19 cellular contexts compared by ENCODE assay signal in genomic region chr7:77627307-77627671, GRCh38.
DNase-seq lines count a peak whose midpoint lies in the region; FAIRE-seq and TF ChIP-seq lines count a peak whose summit lies in the region.
"Had no signal": no experiment of that assay in that cellular context is flagged by ENCODE, and none has a peak within 500 bp of the region (broad histone marks: within the 10 kb centered on the region; RNA-seq: fewer than 3 reads in every experiment).

No MANE protein-coding gene starts in this region.

- H3K27ac Mint-ChIP-seq in MCF 10A (ENCODE audit: low read depth, unreplicated experiment): peak overlapping the region; percentile 47
- H3K27ac Mint-ChIP-seq: CD8-positive, alpha-beta memory T cell; stimulated activated memory B cell treated with anti-CD40 and anti-IgM and Interleukin-4, amounts not matched to agents 10 μg/mL and 1 μg/mL and 100 μg/mL, for 72 hours had no signal

- CTCF ChIA-PET in MCF 10A (lab: Yijun Ruan, JAX): interaction anchor here (1.7 kb wide), 1 partner anchor 25 kb away, joined by 8 read pairs; no protein-coding TSS in a partner anchor

- peaks cover 8% of the 10 kb centered on the region for H3K36me3 ChIP-seq in breast epithelium

- no peak overlapping the region for H3K27ac ChIP-seq in breast epithelium

- peaks cover 86% of the 10 kb centered on the region for H3K36me3 Mint-ChIP-seq in MCF 10A (ENCODE audit: insufficient read depth, unreplicated experiment)

- no peaks in the 10 kb centered on the region for H3K4me1 ChIP-seq in breast epithelium

- peak; percentile 58 for FAIRE-seq in urothelium cell line (lab: Jason Lieb, UNC)
- FAIRE-seq: GM19239 had no signal

- no peaks in the 10 kb centered on the region for H3K27me3 ChIP-seq in breast epithelium

- no peaks in the 10 kb centered on the region for H3K9me3 ChIP-seq in breast epithelium

- no peak overlapping the region for H3K4me3 ChIP-seq in breast epithelium

- no peaks in the 10 kb centered on the region for H3K27me3 Mint-ChIP-seq in MCF 10A (ENCODE audit: insufficient read depth, unreplicated experiment)
- H3K27me3 Mint-ChIP-seq: CD8-positive, alpha-beta memory T cell; stimulated activated memory B cell treated with anti-CD40 and anti-IgM and Interleukin-4, amounts not matched to agents 10 μg/mL and 1 μg/mL and 100 μg/mL, for 72 hours had no signal

- no peak for DNase-seq in MCF 10A (ENCODE audit: unreplicated experiment)
- no peak for DNase-seq in breast epithelium (ENCODE audit: low spot score in 2 of 2)
- DNase-seq in SW480 (ENCODE audit: low spot score): peak; percentile 63
- peak; percentile 60 for DNase-seq in iris pigment epithelial cell (ENCODE audit: low read depth)
- no peak for DNase-seq in urothelium cell line (ENCODE audit: low spot score)
- DNase-seq in UCSD-AML1 (lab: John Stamatoyannopoulos, UW; ENCODE audit: unreplicated experiment): no peak
- DNase-seq in mucosa of gallbladder (ENCODE audit: low spot score): no peak
- no peak for DNase-seq in GF-D8 (lab: John Stamatoyannopoulos, UW)
- DNase-seq: activated gamma-delta T cell; aorta; CD8-positive, alpha-beta memory T cell; cortex of kidney; EL; midbrain; NCI-H2029; NCI-H526 treated with DMSO at 0.1 percent for 48 hours; trophoblast cell had no signal

- H3K4me3 Mint-ChIP-seq in MCF 10A (ENCODE audit: unreplicated experiment): no peak overlapping the region
- H3K4me3 Mint-ChIP-seq: CD8-positive, alpha-beta memory T cell; stimulated activated memory B cell treated with anti-CD40 and anti-IgM and Interleukin-4, amounts not matched to agents 10 μg/mL and 1 μg/mL and 100 μg/mL, for 72 hours had no signal

- POLR2A ChIA-PET in MCF 10A (lab: Yijun Ruan, JAX): interaction anchor here (0.7 kb wide), 2 partner anchors 25 to 169 kb away, joined by 3 read pairs; no protein-coding TSS in a partner anchor

- no peak for TF ChIP-seq CTCF in MCF 10A (IDR thresholded peaks at IDR 0.05; ENCODE audit: unreplicated experiment)
- TF ChIP-seq CTCF in breast epithelium (IDR thresholded peaks at IDR 0.05): no peak

- intact Hi-C loops in MCF 10A (cut with micrococcal nuclease) (no loop called here), breast epithelium (cut with DNase I; ENCODE audit: low total_unique reads) (no loop called here)

- no peaks in the 10 kb centered on the region for H3K9me3 Mint-ChIP-seq in MCF 10A (ENCODE audit: unreplicated experiment)
- H3K9me3 Mint-ChIP-seq: CD8-positive, alpha-beta memory T cell; stimulated activated memory B cell treated with anti-CD40 and anti-IgM and Interleukin-4, amounts not matched to agents 10 μg/mL and 1 μg/mL and 100 μg/mL, for 72 hours had no signal

- H3K4me1 Mint-ChIP-seq in MCF 10A (ENCODE audit: insufficient read depth, unreplicated experiment): no peaks in the 10 kb centered on the region
- H3K4me1 Mint-ChIP-seq: CD8-positive, alpha-beta memory T cell; stimulated activated memory B cell treated with anti-CD40 and anti-IgM and Interleukin-4, amounts not matched to agents 10 μg/mL and 1 μg/mL and 100 μg/mL, for 72 hours had no signal

- BruUV-seq in MCF 10A (replicated peaks; lab: Mats Ljungman, UMichigan): no TSS peak

- TF ChIP-seq POLR2A in breast epithelium (IDR thresholded peaks at IDR 0.05): no peak

Comparison
In these comparisons a context has a peak if more than half of its experiments do, and no peak if none do; other contexts are left out.
1. DNase-seq: peak in SW480 (single experiment) and iris pigment epithelial cell (single experiment); none in MCF 10A (single experiment), breast epithelium (0 of 2), urothelium cell line (single experiment), UCSD-AML1 (single experiment), mucosa of gallbladder (single experiment) and GF-D8 (single experiment).